1 cellular context compared by ENCODE assay signal in genomic region chr7:151274936-151275812, GRCh38.
TF ChIP-seq lines count a peak whose summit lies in the region.

No MANE protein-coding gene starts in this region.

TF ChIP-seq in GM23338, 12 proteins besides CTCF, POLR2A, EP300 and RAD21 (continued from another document):
- TF ChIP-seq ETS1 (IDR thresholded peaks at IDR 0.05): no peak
- TF ChIP-seq ZNF331 (CRISPR knock-in tag; IDR thresholded peaks at IDR 0.05; ENCODE audit: low read depth): no peak
- no peak for TF ChIP-seq CREB1 (CRISPR knock-in tag; IDR thresholded peaks at IDR 0.05; ENCODE audit: low read depth)
- no peak for TF ChIP-seq ZNF462 (CRISPR knock-in tag; IDR thresholded peaks at IDR 0.05)
- no peak for TF ChIP-seq EZH2phosphoT487 (IDR thresholded peaks at IDR 0.05; ENCODE audit: unreplicated experiment)
